In genomic region chr12:132046561-132046960, GRCh38 we compare ENCODE assay signal across 12 cellular contexts.
DNase-seq lines count a peak whose midpoint lies in the region; ATAC-seq and TF ChIP-seq lines count a peak whose summit lies in the region.
"Had no signal": no experiment of that assay in that cellular context is flagged by ENCODE, and none has a peak within 500 bp of the region (broad histone marks: within the 10 kb centered on the region; RNA-seq: fewer than 3 reads in every experiment).

No MANE protein-coding gene starts in this region.

- H3F3A ChIP-seq in GM23338 (replicated peaks; ENCODE audit: low read depth) = peaks cover 8% of the 10 kb centered on the region; the same call in 1 of the 2 replicates

- no peak for TF ChIP-seq CTCF in GM23338 (conservative IDR thresholded peaks at IDR 0.05; ENCODE audit: low read depth in 2 of 2)
- TF ChIP-seq CTCF in sigmoid colon (IDR thresholded peaks at IDR 0.05) = no peak
- TF ChIP-seq CTCF in testis (IDR thresholded peaks at IDR 0.05) = no peak

- H3K79me2 ChIP-seq in GM23338 (replicated peaks; ENCODE audit: insufficient read depth) = peaks cover 23% of the 10 kb centered on the region

- H3K36me3 ChIP-seq in GM23338 (ENCODE audit: insufficient read depth) (peaks cover 47% of the 10 kb centered on the region), sigmoid colon (peaks cover 16 to 80% (median 26%) of the 10 kb centered on the region in 4 donors), testis (ENCODE audit: low read depth, missing control alignments) (no peaks in the 10 kb centered on the region)

- H3K27ac ChIP-seq in GM23338 (ENCODE audit: low read depth) (peak overlapping the region; percentile 81), sigmoid colon (peak overlapping the region in 3 of 4 donors; percentile 51 to 70 (median 67)), testis (no peak overlapping the region)
- H3K27ac ChIP-seq: ascending aorta, right lobe of liver had no signal

- peak; percentile 30; the same call in 2 of the 3 replicates for ATAC-seq in GM23338
- ATAC-seq in HG03378 (IDR thresholded peaks at IDR 0.05; ENCODE audit: unreplicated experiment) = no peak
- no peak for ATAC-seq in HG03439 (IDR thresholded peaks at IDR 0.05; ENCODE audit: unreplicated experiment)
- ATAC-seq: right lobe of liver had no signal

- peaks cover 77% of the 10 kb centered on the region for H3K36me3 Mint-ChIP-seq in GM23338 (ENCODE audit: low read depth)
- peaks cover 77% of the 10 kb centered on the region for H3K36me3 Mint-ChIP-seq in activated T-helper 2 cell treated with anti-CD3 and anti-CD28 coated beads, Interferon-gamma antibody, Interleukin-2, Interleukin-4, amounts not matched to agents 10 μg/mL and 5 μg/mL and 100 μg/mL, durations not matched to agents 14 hours and 24 hours and 36 hours (ENCODE audit: low read depth)

- no peak overlapping the region for H3K4me3 Mint-ChIP-seq in GM23338
- H3K4me3 Mint-ChIP-seq in activated T-helper 2 cell treated with anti-CD3 and anti-CD28 coated beads, Interferon-gamma antibody, Interleukin-2, Interleukin-4, amounts not matched to agents 10 μg/mL and 5 μg/mL and 100 μg/mL, durations not matched to agents 14 hours and 24 hours and 36 hours (ENCODE audit: low read depth) = no peak overlapping the region

- TF ChIP-seq EP300 in sigmoid colon (IDR thresholded peaks at IDR 0.05) = peak in 1 of 4 donors; percentile 64

- peaks cover 3% of the 10 kb centered on the region; the same call in 2 of the 3 replicates for H3K9me3 Mint-ChIP-seq in GM23338
- H3K9me3 Mint-ChIP-seq in activated T-helper 2 cell treated with anti-CD3 and anti-CD28 coated beads, Interferon-gamma antibody, Interleukin-2, Interleukin-4, amounts not matched to agents 10 μg/mL and 5 μg/mL and 100 μg/mL, durations not matched to agents 14 hours and 24 hours and 36 hours = no peaks in the 10 kb centered on the region

- TF ChIP-seq POLR2A in sigmoid colon (IDR thresholded peaks at IDR 0.05) (no peak), testis (IDR thresholded peaks at IDR 0.05) (no peak)

- H3K27me3 Mint-ChIP-seq in GM23338 (ENCODE audit: insufficient read depth, low read depth, poor library complexity) = peaks cover 6% of the 10 kb centered on the region
- no peaks in the 10 kb centered on the region for H3K27me3 Mint-ChIP-seq in activated T-helper 2 cell treated with anti-CD3 and anti-CD28 coated beads, Interferon-gamma antibody, Interleukin-2, Interleukin-4, amounts not matched to agents 10 μg/mL and 5 μg/mL and 100 μg/mL, durations not matched to agents 14 hours and 24 hours and 36 hours (ENCODE audit: low read depth)

- H3K9me3 ChIP-seq in sigmoid colon (no peaks in the 10 kb centered on the region), testis (no peaks in the 10 kb centered on the region)
- H3K9me3 ChIP-seq: ascending aorta, right lobe of liver had no signal

- H3K4me1 Mint-ChIP-seq in GM23338 = peaks cover 43% of the 10 kb centered on the region
- H3K4me1 Mint-ChIP-seq in activated T-helper 2 cell treated with anti-CD3 and anti-CD28 coated beads, Interferon-gamma antibody, Interleukin-2, Interleukin-4, amounts not matched to agents 10 μg/mL and 5 μg/mL and 100 μg/mL, durations not matched to agents 14 hours and 24 hours and 36 hours (ENCODE audit: low read depth) = peaks cover under 1% of the 10 kb centered on the region

- intact Hi-C loops in sigmoid colon (cut with DNase I) = no loop called here
- intact Hi-C loops in activated T-helper 2 cell treated with anti-CD3 and anti-CD28 coated beads, Interferon-gamma antibody, Interleukin-2, Interleukin-4, amounts not matched to agents 10 μg/mL and 5 μg/mL and 100 μg/mL, durations not matched to agents 14 hours and 24 hours and 36 hours (cut with micrococcal nuclease) = no loop called here
- intact Hi-C loops in testis (cut with DNase I; ENCODE audit: low total_unique reads) = no loop called here

- DNase-seq in GM23338 (ENCODE audit: low spot score) (no peak), amniotic epithelial cell (ENCODE audit: low read depth) (peak; percentile 98), glomerular visceral epithelial cell (ENCODE audit: extremely low spot score) (peak; percentile 48), sigmoid colon (peak; percentile 85), testis (no peak)
- DNase-seq in activated T-helper 2 cell treated with anti-CD3 and anti-CD28 coated beads, Interferon-gamma antibody, Interleukin-2, Interleukin-4, amounts not matched to agents 10 μg/mL and 5 μg/mL and 100 μg/mL, durations not matched to agents 14 hours and 24 hours and 36 hours (ENCODE audit: low spot score) = no peak
- DNase-seq: COR-L47, right lobe of liver, Right ventricle myocardium superior had no signal

- no peaks in the 10 kb centered on the region for H3K9me2 ChIP-seq in GM23338 (ENCODE audit: insufficient read depth)

- no peaks in the 10 kb centered on the region for H3K27me3 ChIP-seq in GM23338 (ENCODE audit: insufficient read depth)
- no peaks in the 10 kb centered on the region for H3K27me3 ChIP-seq in sigmoid colon
- H3K27me3 ChIP-seq in testis = no peaks in the 10 kb centered on the region
- H3K27me3 ChIP-seq: ascending aorta, right lobe of liver had no signal

- H2AFZ ChIP-seq in GM23338 = no peak overlapping the region

- no peak overlapping the region for H3K4me2 ChIP-seq in GM23338

- H3K4me3 ChIP-seq in GM23338 (peak overlapping the region; percentile 17; the same call in 1 of the 2 replicates), sigmoid colon (no peak overlapping the region), testis (no peak overlapping the region)
- H3K4me3 ChIP-seq: ascending aorta, right lobe of liver had no signal

- no peaks in the 10 kb centered on the region for H4K20me1 ChIP-seq in GM23338 (replicated peaks; ENCODE audit: insufficient read depth)

- WGBS in sigmoid colon, 2 donors = 88% methylated on average over 11 of the region's 11 CpGs
- WGBS in testis, 2 donors = 85 to 89% methylated on average over 11 of the region's 11 CpGs

- H3K4me1 ChIP-seq in GM23338 (ENCODE audit: insufficient read depth) = peaks cover 21% of the 10 kb centered on the region
- H3K4me1 ChIP-seq in sigmoid colon = peaks cover 0 to 17% (median 8%) of the 10 kb centered on the region in 4 donors
- H3K4me1 ChIP-seq in testis = no peaks in the 10 kb centered on the region
- H3K4me1 ChIP-seq: ascending aorta, right lobe of liver had no signal

- peak overlapping the region; percentile 91 for H3K27ac Mint-ChIP-seq in GM23338
- no peak overlapping the region for H3K27ac Mint-ChIP-seq in activated T-helper 2 cell treated with anti-CD3 and anti-CD28 coated beads, Interferon-gamma antibody, Interleukin-2, Interleukin-4, amounts not matched to agents 10 μg/mL and 5 μg/mL and 100 μg/mL, durations not matched to agents 14 hours and 24 hours and 36 hours

TF ChIP-seq in GM23338, 12 proteins besides CTCF, POLR2A, EP300 and RAD21:
- no peak for TF ChIP-seq POLR2AphosphoS5 (IDR thresholded peaks at IDR 0.05; ENCODE audit: low read depth)
- no peak for TF ChIP-seq JUNB (IDR thresholded peaks at IDR 0.05; ENCODE audit: unreplicated experiment)

Comparison
In these comparisons a context has a peak if more than half of its experiments do, and no peak if none do; other contexts are left out.
1. DNase-seq: peak in amniotic epithelial cell (single experiment), glomerular visceral epithelial cell (single experiment) and sigmoid colon (single experiment); none in GM23338 (single experiment), activated T-helper 2 cell treated with anti-CD3 and anti-CD28 coated beads, Interferon-gamma antibody, Interleukin-2, Interleukin-4, amounts not matched to agents 10 μg/mL and 5 μg/mL and 100 μg/mL, durations not matched to agents 14 hours and 24 hours and 36 hours (single experiment) and testis (single experiment).
2. H3K27ac ChIP-seq: peak in GM23338 (single experiment) and sigmoid colon (3 of 4); none in testis (0 of 2).